Comparison of ENCODE assay signal across 10 cellular contexts in genomic region chr5:56358703-56359428, GRCh38.
A peak's percentile ranks its signal among the peaks of the same experiment; 100 is the strongest.
DNase-seq lines count a peak whose midpoint lies in the region; ATAC-seq and TF ChIP-seq lines count a peak whose summit lies in the region.
"Had no signal": no experiment of that assay in that cellular context is flagged by ENCODE, and none has a peak within 500 bp of the region (broad histone marks: within the 10 kb centered on the region; RNA-seq: fewer than 3 reads in every experiment).

No MANE protein-coding gene starts in this region.

- H3K36me3 ChIP-seq in uterus: no peaks in the 10 kb centered on the region

- H3K27ac ChIP-seq in uterus: peak overlapping the region; percentile 51 to 70

- H3K27me3 Mint-ChIP-seq in mesothelial cell of epicardium (ENCODE audit: low read depth): no peaks in the 10 kb centered on the region

- no peak overlapping the region for H3K4me3 ChIP-seq in uterus

- peak overlapping the region; percentile 96 for H3K27ac Mint-ChIP-seq in mesothelial cell of epicardium

- H3K4me1 Mint-ChIP-seq in mesothelial cell of epicardium: peaks cover 47% of the 10 kb centered on the region

- TF ChIP-seq POLR2A in uterus (IDR thresholded peaks at IDR 0.05): no peak

- DNase-seq in Right ventricle myocardium inferior (ENCODE audit: missing footprints) (no peak), cardiac septum (ENCODE audit: low spot score) (no peak), dermis microvascular lymphatic vessel endothelial cell (ENCODE audit: low read depth in 2 of 2) (peak; percentile 39 to 78), mesothelial cell of epicardium (ENCODE audit: low spot score in 2 of 2, unreplicated experiment in 2 of 2) (no peak), uterus (peak; percentile 64 to 67), left colon (no peak)
- DNase-seq: activated naive CD4-positive, alpha-beta T cell treated with Interleukin-2 at 50 U/mL for 16 hours; stimulated activated CD4-positive, alpha-beta T cell treated with anti-CD3 and anti-CD28 coated beads, Interleukin-2, amount 100 ng/mL, for 24 hours had no signal

- H3K27me3 ChIP-seq in uterus: no peaks in the 10 kb centered on the region

- H3K9me3 ChIP-seq in uterus: no peaks in the 10 kb centered on the region

- H3K4me3 Mint-ChIP-seq in mesothelial cell of epicardium: peak overlapping the region; percentile 10

- intact Hi-C loops in Right ventricle myocardium inferior (cut with DNase I) (loop anchor here (2.0 to 10.0 kb wide), 2 partner anchors 60 to 106 kb away; no protein-coding TSS in a partner anchor), cardiac septum (cut with DNase I) (loop anchor here (5.0 to 10.0 kb wide), 2 partner anchors 103 to 256 kb away; no protein-coding TSS in a partner anchor), uterus (cut with DNase I; ENCODE audit: low total_unique reads) (no loop called here), left colon (cut with DNase I, micrococcal nuclease) (no loop called here)

- ATAC-seq in Right ventricle myocardium inferior (peak; percentile 62), HG02678 (IDR thresholded peaks at IDR 0.05; ENCODE audit: unreplicated experiment) (no peak), left colon (no peak), GM18519 (IDR thresholded peaks at IDR 0.05; ENCODE audit: low FRiP score, unreplicated experiment) (no peak)

- peaks cover 14% of the 10 kb centered on the region for H3K9me3 Mint-ChIP-seq in mesothelial cell of epicardium

- H3K4me1 ChIP-seq in uterus: peaks cover 0 to 7% of the 10 kb centered on the region in 2 donors

- TF ChIP-seq CTCF in mesothelial cell of epicardium (IDR thresholded peaks at IDR 0.05; ENCODE audit: unreplicated experiment): no peak
- no peak for TF ChIP-seq CTCF in uterus (IDR thresholded peaks at IDR 0.05)

- H3K36me3 Mint-ChIP-seq in mesothelial cell of epicardium: peaks cover 12% of the 10 kb centered on the region

Comparison
In these comparisons a context has a peak if more than half of its experiments do, and no peak if none do; other contexts are left out.
1. DNase-seq: peak in dermis microvascular lymphatic vessel endothelial cell (2 of 2) and uterus (2 of 2); none in Right ventricle myocardium inferior (single experiment), cardiac septum (single experiment), mesothelial cell of epicardium (0 of 2) and left colon (0 of 2).
2. intact Hi-C loops: an anchor here in Right ventricle myocardium inferior (2.0 to 10.0 kb wide) and cardiac septum (5.0 to 10.0 kb wide); none called in uterus and left colon.